In genomic region chr1:42950146-42950480, GRCh38 we compare ENCODE assay signal across 11 cellular contexts. TPM values are rescaled to one million over a fixed set of nuclear protein-coding genes. Genes with fewer than 3 reads are reported as not detected.
A peak's percentile ranks its signal among the peaks of the same experiment; 100 is the strongest.
DNase-seq lines count a peak whose midpoint lies in the region; TF ChIP-seq lines count a peak whose summit lies in the region.
"Had no signal": no experiment of that assay in that cellular context is flagged by ENCODE, and none has a peak within 500 bp of the region (broad histone marks: within the 10 kb centered on the region; RNA-seq: fewer than 3 reads in every experiment).

No MANE protein-coding gene starts in this region.

- DNase-seq in cardiac muscle cell (ENCODE audit: low read depth in 1 of 2, low spot score in 1 of 2) (peak in 1 of 2 donors; percentile 23), right atrium auricular region (ENCODE audit: low spot score) (no peak), hepatocyte (ENCODE audit: low spot score) (no peak), type B pancreatic cell (ENCODE audit: extremely low spot score, unreplicated experiment) (no peak), endodermal cell (no peak), HEK293T (ENCODE audit: extremely low spot score) (no peak), transverse colon (no peak)
- no peak for DNase-seq in activated T-helper 1 cell treated with anti-CD3 and anti-CD28 coated beads, Interleukin-12 subunit alpha, Interleukin-12 subunit beta, Interleukin-2, Interleukin-4 antibody, amounts not matched to agents 30 ng/mL and 10 ng/mL and 1 ng/mL, durations not matched to agents 14 hours and 24 hours and 36 hours (ENCODE audit: low spot score)
- DNase-seq: COR-L47, mucosa of descending colon, WERI-Rb-1 had no signal

- no peak overlapping the region for H2AFZ ChIP-seq in hepatocyte

- TF ChIP-seq POLR2A in transverse colon (IDR thresholded peaks at IDR 0.05) = no peak

- intact Hi-C loops in activated T-helper 1 cell treated with anti-CD3 and anti-CD28 coated beads, Interleukin-12 subunit alpha, Interleukin-12 subunit beta, Interleukin-2, Interleukin-4 antibody, amounts not matched to agents 30 ng/mL and 10 ng/mL and 1 ng/mL, durations not matched to agents 14 hours and 24 hours and 36 hours (cut with micrococcal nuclease) = loop anchor here (10.0 kb wide), 3 partner anchors 495 to 705 kb away; partner anchors contain the start of genes FOXJ3, KDM4A, PPCS and ZMYND12
- intact Hi-C loops in transverse colon (cut with DNase I; ENCODE audit: low total_unique reads) = no loop called here

- peaks cover 87% of the 10 kb centered on the region for H3K4me1 Mint-ChIP-seq in activated T-helper 1 cell treated with anti-CD3 and anti-CD28 coated beads, Interleukin-12 subunit alpha, Interleukin-12 subunit beta, Interleukin-2, Interleukin-4 antibody, amounts not matched to agents 30 ng/mL and 10 ng/mL and 1 ng/mL, durations not matched to agents 14 hours and 24 hours and 36 hours (ENCODE audit: low read depth)
- peaks cover 49% of the 10 kb centered on the region for H3K4me1 Mint-ChIP-seq in type B pancreatic cell (ENCODE audit: unreplicated experiment)
- peaks cover 18% of the 10 kb centered on the region for H3K4me1 Mint-ChIP-seq in endodermal cell

- 71% methylated on average over 5 of the region's 5 CpGs for WGBS in hepatocyte (ENCODE audit: low lambda C conversion rate, missing lambda C conversion rate)
- 88 to 93% methylated on average over 2 to 5 of the region's 5 CpGs for WGBS in endodermal cell (ENCODE audit: insufficient coverage in 1 of 2, insufficient read length in 1 of 2), 2 experiments
- WGBS in transverse colon (ENCODE audit: low coverage in 1 of 2), 2 donors = 80 to 100% methylated on average over 2 to 5 of the region's 5 CpGs

- no peaks in the 10 kb centered on the region for H3K9me3 Mint-ChIP-seq in activated T-helper 1 cell treated with anti-CD3 and anti-CD28 coated beads, Interleukin-12 subunit alpha, Interleukin-12 subunit beta, Interleukin-2, Interleukin-4 antibody, amounts not matched to agents 30 ng/mL and 10 ng/mL and 1 ng/mL, durations not matched to agents 14 hours and 24 hours and 36 hours
- H3K9me3 Mint-ChIP-seq in type B pancreatic cell = no peaks in the 10 kb centered on the region
- H3K9me3 Mint-ChIP-seq in endodermal cell = no peaks in the 10 kb centered on the region

- TF ChIP-seq CTCF in cardiac muscle cell (IDR thresholded peaks at IDR 0.05; ENCODE audit: low read depth, low read length) = no peak
- TF ChIP-seq CTCF in right atrium auricular region (IDR thresholded peaks at IDR 0.05) = no peak
- TF ChIP-seq CTCF in hepatocyte (IDR thresholded peaks at IDR 0.05; ENCODE audit: poor library complexity) = no peak
- TF ChIP-seq CTCF in type B pancreatic cell (conservative IDR thresholded peaks at IDR 0.05) = no peak
- no peak for TF ChIP-seq CTCF in endodermal cell (conservative IDR thresholded peaks at IDR 0.05)
- no peak for TF ChIP-seq CTCF in transverse colon (IDR thresholded peaks at IDR 0.05)

- H3K9ac ChIP-seq in endodermal cell (ENCODE audit: extremely low read depth, low read length, poor library complexity, severe bottlenecking) = no peak overlapping the region

- H3K27me3 Mint-ChIP-seq in activated T-helper 1 cell treated with anti-CD3 and anti-CD28 coated beads, Interleukin-12 subunit alpha, Interleukin-12 subunit beta, Interleukin-2, Interleukin-4 antibody, amounts not matched to agents 30 ng/mL and 10 ng/mL and 1 ng/mL, durations not matched to agents 14 hours and 24 hours and 36 hours (ENCODE audit: insufficient read depth) = no peaks in the 10 kb centered on the region
- H3K27me3 Mint-ChIP-seq in type B pancreatic cell (no peaks in the 10 kb centered on the region), endodermal cell (ENCODE audit: insufficient read depth) (no peaks in the 10 kb centered on the region)

- POLR2A ChIA-PET in HEK293T (lab: Yijun Ruan, JAX) = interaction anchor here (0.6 to 1.2 kb wide), 2 partner anchors 9 to 25 kb away, joined by 3 to 4 read pairs; no protein-coding TSS in a partner anchor

- H3K4me3 ChIP-seq in cardiac muscle cell (no peak overlapping the region), right atrium auricular region (no peak overlapping the region), hepatocyte (no peak overlapping the region), endodermal cell (ENCODE audit: low read length) (no peak overlapping the region), transverse colon (no peak overlapping the region)
- H3K4me3 ChIP-seq: mucosa of descending colon had no signal

- H4K20me1 ChIP-seq in hepatocyte (ENCODE audit: insufficient read depth, poor library complexity, severe bottlenecking) = peaks cover 96% of the 10 kb centered on the region

- H3K4me1 ChIP-seq in cardiac muscle cell (ENCODE audit: low read depth) (peaks cover 53% of the 10 kb centered on the region), right atrium auricular region (peaks cover 0 to 50% of the 10 kb centered on the region in 2 donors), hepatocyte (ENCODE audit: insufficient read depth) (peaks cover 30% of the 10 kb centered on the region), endodermal cell (ENCODE audit: control insufficient read depth, insufficient read depth, low read length) (no peaks in the 10 kb centered on the region), transverse colon (peaks cover 1 to 51% (median 26%) of the 10 kb centered on the region in 4 donors)

- peak overlapping the region; percentile 61 for H3K4me2 ChIP-seq in hepatocyte

- H3K27me3 ChIP-seq in cardiac muscle cell (no peaks in the 10 kb centered on the region), right atrium auricular region (no peaks in the 10 kb centered on the region), hepatocyte (no peaks in the 10 kb centered on the region), endodermal cell (ENCODE audit: control insufficient read depth, insufficient read depth, low read length, poor library complexity, severe bottlenecking) (no peaks in the 10 kb centered on the region), transverse colon (no peaks in the 10 kb centered on the region)

- H3K27ac Mint-ChIP-seq in activated T-helper 1 cell treated with anti-CD3 and anti-CD28 coated beads, Interleukin-12 subunit alpha, Interleukin-12 subunit beta, Interleukin-2, Interleukin-4 antibody, amounts not matched to agents 30 ng/mL and 10 ng/mL and 1 ng/mL, durations not matched to agents 14 hours and 24 hours and 36 hours = peak overlapping the region; percentile 71
- H3K27ac Mint-ChIP-seq in type B pancreatic cell (peak overlapping the region; percentile 98), endodermal cell (no peak overlapping the region)

- H3K9me3 ChIP-seq in cardiac muscle cell (ENCODE audit: low read depth) (no peaks in the 10 kb centered on the region), right atrium auricular region (no peaks in the 10 kb centered on the region), hepatocyte (ENCODE audit: low read depth) (no peaks in the 10 kb centered on the region), endodermal cell (ENCODE audit: control insufficient read depth, low read length) (no peaks in the 10 kb centered on the region), transverse colon (no peaks in the 10 kb centered on the region)
- H3K9me3 ChIP-seq: mucosa of descending colon had no signal

- H3K79me2 ChIP-seq in hepatocyte = peaks cover 100% of the 10 kb centered on the region

- in situ Hi-C loops in transverse colon (cut with MboI; ENCODE audit: low pct_ligation_motif_present in 1 of 4, low pct_unique_long_range_greater_than_20kb in 1 of 4, low sequenced_read_pairs in 3 of 4) = no loop called here

- H3K27ac ChIP-seq in cardiac muscle cell = peak overlapping the region; percentile 55
- no peak overlapping the region for H3K27ac ChIP-seq in right atrium auricular region
- peak overlapping the region; percentile 15 for H3K27ac ChIP-seq in hepatocyte
- H3K27ac ChIP-seq in endodermal cell (ENCODE audit: low read depth, low read length) = no peak overlapping the region
- H3K27ac ChIP-seq in transverse colon = no peak overlapping the region
- H3K27ac ChIP-seq: WERI-Rb-1 had no signal

- peak overlapping the region; percentile 53 for H3K4me3 Mint-ChIP-seq in activated T-helper 1 cell treated with anti-CD3 and anti-CD28 coated beads, Interleukin-12 subunit alpha, Interleukin-12 subunit beta, Interleukin-2, Interleukin-4 antibody, amounts not matched to agents 30 ng/mL and 10 ng/mL and 1 ng/mL, durations not matched to agents 14 hours and 24 hours and 36 hours
- H3K4me3 Mint-ChIP-seq in type B pancreatic cell = peak overlapping the region; percentile 80
- H3K4me3 Mint-ChIP-seq in endodermal cell = no peak overlapping the region

- no peaks in the 10 kb centered on the region for H3K9me2 ChIP-seq in hepatocyte (replicated peaks; ENCODE audit: insufficient read depth)

- TF ChIP-seq EP300 in transverse colon (IDR thresholded peaks at IDR 0.05; ENCODE audit: low read depth) = no peak

- H3K36me3 ChIP-seq in cardiac muscle cell = peaks cover 11% of the 10 kb centered on the region
- H3K36me3 ChIP-seq in right atrium auricular region = no peaks in the 10 kb centered on the region
- no peaks in the 10 kb centered on the region for H3K36me3 ChIP-seq in hepatocyte (replicated peaks; ENCODE audit: insufficient read depth, low read depth)
- H3K36me3 ChIP-seq in endodermal cell (ENCODE audit: control insufficient read depth, insufficient read depth, low read length) = peaks cover 6% of the 10 kb centered on the region
- H3K36me3 ChIP-seq in transverse colon = no peaks in the 10 kb centered on the region

- CTCF ChIA-PET in HEK293T (lab: Yijun Ruan, JAX) = interaction anchor here (0.7 kb wide), 1 partner anchor 124 kb away, joined by 3 read pairs; no protein-coding TSS in a partner anchor

- peaks cover 36% of the 10 kb centered on the region for H3K36me3 Mint-ChIP-seq in activated T-helper 1 cell treated with anti-CD3 and anti-CD28 coated beads, Interleukin-12 subunit alpha, Interleukin-12 subunit beta, Interleukin-2, Interleukin-4 antibody, amounts not matched to agents 30 ng/mL and 10 ng/mL and 1 ng/mL, durations not matched to agents 14 hours and 24 hours and 36 hours (ENCODE audit: low read depth)
- H3K36me3 Mint-ChIP-seq in type B pancreatic cell (peaks cover 26% of the 10 kb centered on the region), endodermal cell (ENCODE audit: low read depth) (peaks cover 21% of the 10 kb centered on the region)

TF ChIP-seq in HEK293T, 16 proteins besides CTCF, POLR2A, EP300 and RAD21 (continues in another document):
- no peak for TF ChIP-seq ZNF384 (IDR thresholded peaks at IDR 0.05)
- TF ChIP-seq CTBP1 (IDR thresholded peaks at IDR 0.05; ENCODE audit: borderline replicate concordance) = no peak

RNA-seq across cellular contexts. Expression of gene SLC2A1, which starts 8.6 kb away (rescaled TPM):
- total RNA-seq in cardiac muscle cell (714 and 748 TPM in 2 replicates), right atrium auricular region (10 to 100 TPM; 25.0 to 51.5 TPM), hepatocyte (271 and 301 TPM in 2 replicates), type B pancreatic cell (ENCODE audit: low replicate concordance) (192 and 706 TPM in 2 replicates), endodermal cell (10 to 100 TPM; 42.5 to 69.7 TPM), transverse colon (10 to 100 TPM; 37.2 to 98.9 (median 69.1) TPM)
- polyA plus RNA-seq in cardiac muscle cell (215 and 243 TPM in 2 replicates), hepatocyte (271 and 314 TPM in 2 replicates)
- 111 and 120 TPM in 2 replicates for total RNA-seq in activated T-helper 1 cell treated with anti-CD3 and anti-CD28 coated beads, Interleukin-12 subunit alpha, Interleukin-12 subunit beta, Interleukin-2, Interleukin-4 antibody, amounts not matched to agents 30 ng/mL and 10 ng/mL and 1 ng/mL, durations not matched to agents 14 hours and 24 hours and 36 hours
- polyA plus RNA-seq in endodermal cell (2013, experiment 1 of 2) = 172 TPM
- 136 TPM for polyA plus RNA-seq in endodermal cell (2013, experiment 2 of 2)

Comparison
In these comparisons a context has a peak if more than half of its experiments do, and no peak if none do; other contexts are left out.
1. H3K27ac ChIP-seq: peak in cardiac muscle cell (single experiment) and hepatocyte (single experiment); none in right atrium auricular region (0 of 2), endodermal cell (single experiment) and transverse colon (0 of 4).